11 cellular contexts compared by ENCODE assay signal in genomic region chr5:308672-309271, GRCh38. TPM values are rescaled to one million over a fixed set of nuclear protein-coding genes. Genes with fewer than 3 reads are reported as not detected.
DNase-seq lines count a peak whose midpoint lies in the region; TF ChIP-seq lines count a peak whose summit lies in the region.
"Had no signal": no experiment of that assay in that cellular context is flagged by ENCODE, and none has a peak within 500 bp of the region (broad histone marks: within the 10 kb centered on the region; RNA-seq: fewer than 3 reads in every experiment).

No MANE protein-coding gene starts in this region.

- H4K91ac ChIP-seq in neuronal stem cell (ENCODE audit: low read depth, low read length, poor library complexity) = no peak overlapping the region

- TF ChIP-seq CTCF in osteocyte (IDR thresholded peaks at IDR 0.05) = no peak

- no peak overlapping the region for H2AK5ac ChIP-seq in neuronal stem cell (ENCODE audit: low read depth, low read length)

- no peaks in the 10 kb centered on the region for H3K27me3 ChIP-seq in HUES64 (ENCODE audit: insufficient read depth, low read length)
- H3K27me3 ChIP-seq in neuronal stem cell (ENCODE audit: control insufficient read depth in 3 of 3, insufficient read depth in 3 of 3, low read depth in 1 of 3, low read length in 3 of 3) = no peaks in the 10 kb centered on the region

- H3K27ac ChIP-seq in HUES64 (ENCODE audit: low read depth, low read length) (0 out of 2 replicates have a peak overlapping the region, but pooled peaks have one; percentile 12), neuronal stem cell (replicated peaks; ENCODE audit: low read length) (no peak overlapping the region)

- no peaks in the 10 kb centered on the region for H3K9me3 ChIP-seq in HUES64 (ENCODE audit: insufficient read depth, low read depth, low read length)
- H3K9me3 ChIP-seq in neuronal stem cell (replicated peaks in 1 of 2; ENCODE audit: control insufficient read depth in 2 of 2, insufficient read depth in 1 of 2, low read depth in 1 of 2, low read length in 2 of 2) = no peaks in the 10 kb centered on the region

- H3K23ac ChIP-seq in neuronal stem cell (ENCODE audit: low read depth, low read length, poor library complexity) = no peak overlapping the region

- no peak overlapping the region for H2BK15ac ChIP-seq in neuronal stem cell (ENCODE audit: low read length)

- H3K9ac ChIP-seq in HUES64 (ENCODE audit: low read depth, low read length) = peak overlapping the region; percentile 20; the same call in 1 of the 2 replicates
- H3K9ac ChIP-seq in neuronal stem cell (ENCODE audit: low read depth, low read length, poor library complexity) = no peak overlapping the region

- H3K4me2 ChIP-seq in neuronal stem cell (ENCODE audit: insufficient read depth, low read length, poor library complexity, severe bottlenecking) = no peak overlapping the region

- peaks cover 3% of the 10 kb centered on the region for H3K79me1 ChIP-seq in neuronal stem cell (ENCODE audit: low read depth, low read length)

- DNase-seq in ELR (ENCODE audit: low read depth) = peak; percentile 87
- peak; percentile 56 to 68 for DNase-seq in dermis microvascular lymphatic vessel endothelial cell (ENCODE audit: low read depth in 2 of 2)
- DNase-seq in osteocyte (ENCODE audit: extremely low spot score, unreplicated experiment) = no peak
- no peak for DNase-seq in NCI-H187 treated with DMSO at 0.1 percent for 48 hours (lab: John Stamatoyannopoulos, UW)
- no peak for DNase-seq in NCI-H82 treated with DMSO at 0.1 percent for 48 hours (lab: John Stamatoyannopoulos, UW; ENCODE audit: unreplicated experiment)
- no peak for DNase-seq in neuronal stem cell (ENCODE audit: low spot score)
- DNase-seq in NCI-H748 treated with DMSO at 0.1 percent for 48 hours (lab: John Stamatoyannopoulos, UW) = no peak
- DNase-seq: NCI-H2081 treated with DMSO at 0.1 percent for 48 hours, T-helper 1 cell had no signal

- H3K36me3 ChIP-seq in HUES64 (ENCODE audit: insufficient read depth, low read length) (peaks cover 30% of the 10 kb centered on the region), neuronal stem cell (replicated peaks in 1 of 2; ENCODE audit: control insufficient read depth in 2 of 2, insufficient read depth in 2 of 2, low read length in 2 of 2) (peaks cover 18 to 68% of the 10 kb centered on the region in 2 donors)

- H3K18ac ChIP-seq in neuronal stem cell (ENCODE audit: low read length) = no peak overlapping the region

- no peak overlapping the region for H3K4me3 ChIP-seq in HUES64 (ENCODE audit: low read length)
- H3K4me3 ChIP-seq in neuronal stem cell (ENCODE audit: low read length in 2 of 2) = no peak overlapping the region
- H3K4me3 ChIP-seq: lung had no signal

- H4K8ac ChIP-seq in neuronal stem cell (ENCODE audit: low read depth, low read length) = no peak overlapping the region

- H3K27ac Mint-ChIP-seq in osteocyte (ENCODE audit: unreplicated experiment) = peak overlapping the region; percentile 18

- WGBS in HUES64 = 87% methylated on average over 18 of the region's 18 CpGs
- WGBS in neuronal stem cell (ENCODE audit: extremely low coverage in 2 of 2, insufficient read length in 2 of 2, insufficient replicate concordance in 1 of 2), 2 donors = no CpG with 5 or more reads among the region's 18 CpGs

- no peak overlapping the region for H2AFZ ChIP-seq in neuronal stem cell (ENCODE audit: low read length)

- H3K4ac ChIP-seq in neuronal stem cell (ENCODE audit: low read length) = no peak overlapping the region

- H2BK120ac ChIP-seq in neuronal stem cell (ENCODE audit: low read depth, low read length) = no peak overlapping the region

- no peak overlapping the region for H2BK5ac ChIP-seq in neuronal stem cell (ENCODE audit: low read length)

- no peaks in the 10 kb centered on the region for H3K4me1 ChIP-seq in HUES64 (ENCODE audit: insufficient read depth, low read length)
- H3K4me1 ChIP-seq in neuronal stem cell (ENCODE audit: control insufficient read depth in 2 of 2, insufficient read depth in 1 of 2, low read depth in 1 of 2, low read length in 2 of 2) = peaks cover 0 to 3% of the 10 kb centered on the region in 2 donors

- H2BK12ac ChIP-seq in neuronal stem cell (ENCODE audit: low read length) = no peak overlapping the region

- no peak overlapping the region for H3K4me3 Mint-ChIP-seq in osteocyte (ENCODE audit: unreplicated experiment)

- H3K14ac ChIP-seq in neuronal stem cell (ENCODE audit: low read length) = no peak overlapping the region

- H3K27me3 Mint-ChIP-seq in osteocyte (ENCODE audit: unreplicated experiment) = no peaks in the 10 kb centered on the region

- H3K36me3 Mint-ChIP-seq in osteocyte (ENCODE audit: unreplicated experiment) = peaks cover 11% of the 10 kb centered on the region

- H3K4me1 Mint-ChIP-seq in osteocyte (ENCODE audit: unreplicated experiment) = peaks cover 11% of the 10 kb centered on the region

- H3K9me3 Mint-ChIP-seq in osteocyte (ENCODE audit: unreplicated experiment) = no peaks in the 10 kb centered on the region

RNA-seq across cellular contexts. Expression of gene AHRR, which starts 12.7 kb away (rescaled TPM):
- 0.45 TPM for polyA plus RNA-seq in HUES64 (2013, experiment 1 of 2)
- polyA plus RNA-seq in HUES64 (2013, experiment 2 of 2) = 0.44 TPM
- total RNA-seq in dermis microvascular lymphatic vessel endothelial cell (4.5 and 5.4 TPM in 2 replicates), osteocyte (54.9 and 55.8 TPM in 2 replicates)
- 0.26 TPM for polyA plus RNA-seq in neuronal stem cell (2013, experiment 1 of 2)
- polyA plus RNA-seq in neuronal stem cell (2013, experiment 2 of 2) = 0.28 TPM

RNA-seq across cellular contexts. Expression of gene PDCD6, which starts 37.3 kb away (rescaled TPM):
- polyA plus RNA-seq in HUES64 (2013, experiment 1 of 2) = 72.7 TPM
- polyA plus RNA-seq in HUES64 (2013, experiment 2 of 2) = 63.5 TPM
- total RNA-seq in dermis microvascular lymphatic vessel endothelial cell (107 and 135 TPM in 2 replicates), osteocyte (94.7 and 106 TPM in 2 replicates)
- polyA plus RNA-seq in neuronal stem cell (2013, experiment 1 of 2) = 55.8 TPM
- polyA plus RNA-seq in neuronal stem cell (2013, experiment 2 of 2) = 53.8 TPM

Comparison
In these comparisons a context has a peak if more than half of its experiments do, and no peak if none do; other contexts are left out.
1. DNase-seq: peak in ELR (single experiment) and dermis microvascular lymphatic vessel endothelial cell (2 of 2); none in osteocyte (single experiment), NCI-H187 treated with DMSO at 0.1 percent for 48 hours (single experiment), NCI-H82 treated with DMSO at 0.1 percent for 48 hours (single experiment), neuronal stem cell (single experiment) and NCI-H748 treated with DMSO at 0.1 percent for 48 hours (single experiment).